Comparison of ENCODE assay signal across 1 cellular context in the genomic region with DNA sequence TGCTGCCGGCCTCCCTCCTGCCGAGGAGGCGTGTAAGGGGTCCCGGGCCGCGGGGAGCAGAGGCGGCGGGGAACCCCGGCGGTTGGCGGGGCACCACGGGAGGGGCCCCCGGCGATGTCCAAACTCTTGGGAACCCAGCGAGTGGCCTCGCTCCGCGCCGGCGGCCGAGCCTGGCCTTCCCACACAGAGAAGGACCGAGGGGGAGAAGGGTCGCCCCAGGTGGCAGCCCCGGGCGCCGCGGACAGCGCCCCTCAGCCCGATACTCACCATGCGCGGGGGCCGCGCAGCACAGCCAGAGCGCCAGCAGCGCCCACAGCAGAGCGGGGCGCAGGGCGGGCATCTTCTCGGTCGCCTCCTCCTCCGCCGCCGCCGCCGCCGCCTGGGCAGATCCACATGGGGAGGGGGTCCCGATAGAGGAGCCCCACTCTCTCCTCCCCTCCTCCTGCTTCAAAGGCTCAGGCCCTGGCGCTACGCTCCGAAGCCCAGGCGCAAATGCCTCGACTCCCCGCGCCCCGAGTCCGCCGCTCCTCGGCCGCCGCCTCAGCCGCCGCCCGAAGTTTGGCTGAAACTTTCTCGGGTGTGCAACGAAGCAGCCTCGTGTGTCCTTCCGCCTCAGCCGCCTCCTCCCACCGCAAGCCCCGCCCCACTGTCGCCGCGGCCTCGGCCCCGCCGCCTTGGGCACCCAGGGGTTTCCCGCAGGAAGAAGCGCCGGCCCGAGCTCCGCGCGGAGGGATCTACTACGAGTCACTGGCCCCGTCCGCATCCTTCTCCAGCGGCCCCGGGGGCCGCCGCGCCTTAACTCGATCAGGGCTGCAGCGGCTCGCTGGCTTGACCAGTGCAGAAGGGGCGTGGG.
TF ChIP-seq lines count a peak whose summit lies in the region.

A gene (minus strand): TSS at position 596 of the 853 bp plus-strand sequence. CDS start 256 bp downstream, at position 340.

TF ChIP-seq in H1, 55 proteins besides CTCF, POLR2A, EP300 and RAD21:
- TF ChIP-seq TBP (IDR thresholded peaks at IDR 0.05; ENCODE audit: low read depth, low read length) = peak; percentile 52
- peak; percentile 52; the same call in 1 of the 2 replicates for TF ChIP-seq TAF1 (IDR thresholded peaks at IDR 0.05; ENCODE audit: low read depth, low read length)
- 0 out of 2 replicates have a peak, but pooled peaks have one; percentile 23 for TF ChIP-seq PHF8 (conservative IDR thresholded peaks at IDR 0.05; ENCODE audit: low read depth, low read length)
